Comparison of ENCODE assay signal across 24 cellular contexts in genomic region chr16:29708917-29709600, GRCh38. TPM values are rescaled to one million over a fixed set of nuclear protein-coding genes. Genes with fewer than 3 reads are reported as not detected.
DNase-seq lines count a peak whose midpoint lies in the region; ATAC-seq, FAIRE-seq and TF ChIP-seq lines count a peak whose summit lies in the region.
"Had no signal": no experiment of that assay in that cellular context is flagged by ENCODE, and none has a peak within 500 bp of the region (broad histone marks: within the 10 kb centered on the region; RNA-seq: fewer than 3 reads in every experiment).

No MANE protein-coding gene starts in this region.

- no peaks in the 10 kb centered on the region for H3K9me3 ChIP-seq in HUES64 (ENCODE audit: insufficient read depth, low read depth, low read length)
- H3K9me3 ChIP-seq in K562 (replicated peaks; ENCODE audit: control insufficient read depth, insufficient read depth, low read depth, low read length) = no peaks in the 10 kb centered on the region
- H3K9me3 ChIP-seq in iPS-20b (ENCODE audit: insufficient read depth, low read depth, low read length) = no peaks in the 10 kb centered on the region
- H3K9me3 ChIP-seq: mucosa of descending colon, neutrophil, right atrium auricular region had no signal

- WGBS in HUES64 = 2% methylated on average over 15 of the region's 16 CpGs
- WGBS in K562 (ENCODE audit: insufficient coverage, low coverage, missing lambda C conversion rate) = 59% methylated on average over 15 of the region's 16 CpGs

- peak overlapping the region; percentile 60 for H2AFZ ChIP-seq in K562 (ENCODE audit: low read depth, low read length)

- H4K20me1 ChIP-seq in K562 (replicated peaks; ENCODE audit: control insufficient read depth, insufficient read depth, low read length) = no peaks in the 10 kb centered on the region

- H3K36me3 Mint-ChIP-seq in type B pancreatic cell = no peaks in the 10 kb centered on the region
- no peaks in the 10 kb centered on the region for H3K36me3 Mint-ChIP-seq in T-helper 2 cell treated with Interferon-gamma antibody and Interleukin-4, amounts not matched to agents 5 μg/mL and 100 μg/mL, for 36 hours (ENCODE audit: low read depth)
- H3K36me3 Mint-ChIP-seq: activated naive CD4-positive, alpha-beta T cell treated with anti-CD3 and anti-CD28 coated beads, Interleukin-2, amount 10 ng/mL, durations not matched to agents 7 days and 5 days; T-cell had no signal

- no peak for TF ChIP-seq CTCF in K562 (IDR thresholded peaks at IDR 0.05 in 2 of 3, conservative IDR thresholded peaks at IDR 0.05 in 1 of 3; ENCODE audit: insufficient read depth in 2 of 3, low read depth in 1 of 3, low read length in 3 of 3)
- TF ChIP-seq CTCF in type B pancreatic cell (conservative IDR thresholded peaks at IDR 0.05) = no peak
- TF ChIP-seq CTCF in omental fat pad (IDR thresholded peaks at IDR 0.05) = no peak

- H3K4me3 ChIP-seq in HUES64 (ENCODE audit: low read length) (peak overlapping the region; percentile 76), K562 (no peak overlapping the region), iPS-20b (ENCODE audit: low read length) (peak overlapping the region; percentile 88)
- H3K4me3 ChIP-seq: mucosa of descending colon, right atrium auricular region had no signal

- CTCF ChIA-PET in K562 (lab: Yijun Ruan, JAX; ENCODE audit: low intra/inter-chr PET ratio) = no interaction called here

- POLR2A ChIA-PET in K562 (lab: Yijun Ruan, JAX) = no interaction called here

- H3K27ac Mint-ChIP-seq in type B pancreatic cell = no peak overlapping the region
- no peak overlapping the region for H3K27ac Mint-ChIP-seq in T-helper 2 cell treated with Interferon-gamma antibody and Interleukin-4, amounts not matched to agents 5 μg/mL and 100 μg/mL, for 36 hours
- H3K27ac Mint-ChIP-seq: activated naive CD4-positive, alpha-beta T cell treated with anti-CD3 and anti-CD28 coated beads, Interleukin-2, amount 10 ng/mL, durations not matched to agents 7 days and 5 days had no signal

- no peak for FAIRE-seq in K562 (lab: Jason Lieb, UNC)

- no peak for TF ChIP-seq EP300 in K562 (IDR thresholded peaks at IDR 0.05; ENCODE audit: low read length)

- H3K4me2 ChIP-seq in K562 (ENCODE audit: insufficient read depth, low read length) = peak overlapping the region; percentile 50

- DNase-seq in K562 (ENCODE audit: extremely low read depth in 1 of 4, low spot score in 3 of 4) = no peak
- DNase-seq in type B pancreatic cell (ENCODE audit: extremely low spot score, unreplicated experiment) = no peak
- DNase-seq in T-helper 2 cell treated with Interferon-gamma antibody and Interleukin-4, amounts not matched to agents 5 μg/mL and 100 μg/mL, for 36 hours (ENCODE audit: low spot score) = no peak
- DNase-seq in left lobe of liver (ENCODE audit: low spot score) = no peak
- DNase-seq in omental fat pad (ENCODE audit: low spot score) = no peak
- DNase-seq: activated CD4-positive, alpha-beta T cell treated with anti-CD3 and anti-CD28 coated beads, Interleukin-2, amount 50 U/mL, for 4 hours; activated naive CD4-positive, alpha-beta T cell treated with anti-CD3 and anti-CD28 coated beads, Interleukin-2, amount 10 ng/mL, durations not matched to agents 7 days and 5 days; anterior cingulate cortex; DMS79; effector memory CD4-positive, alpha-beta T cell; left cardiac atrium; mucosa of descending colon; NCI-H1092 treated with DMSO at 0.1 percent for 48 hours; NCI-H2081; NCI-H446 treated with DMSO at 0.1 percent for 48 hours; SHP77; stimulated activated CD4-positive, alpha-beta T cell treated with anti-CD3 and anti-CD28 coated beads, Interleukin-15, amount 100 ng/mL, for 24 hours; T-cell had no signal

- BruUV-seq in K562 (replicated peaks; lab: Mats Ljungman, UMichigan) = no TSS peak

- H3K4me1 ChIP-seq in HUES64 (ENCODE audit: insufficient read depth, low read length) (peaks cover 22% of the 10 kb centered on the region), K562 (replicated peaks in 1 of 2; ENCODE audit: control insufficient read depth in 2 of 2, insufficient read depth in 2 of 2, low read length in 2 of 2) (peaks cover 8 to 17% of the 10 kb centered on the region in 2 experiments), iPS-20b (ENCODE audit: insufficient read depth, low read length) (peaks cover 14% of the 10 kb centered on the region)
- H3K4me1 ChIP-seq: right atrium auricular region had no signal

- peak overlapping the region; percentile 61 for H3K4me3 Mint-ChIP-seq in type B pancreatic cell
- H3K4me3 Mint-ChIP-seq in T-helper 2 cell treated with Interferon-gamma antibody and Interleukin-4, amounts not matched to agents 5 μg/mL and 100 μg/mL, for 36 hours = no peak overlapping the region
- H3K4me3 Mint-ChIP-seq: activated naive CD4-positive, alpha-beta T cell treated with anti-CD3 and anti-CD28 coated beads, Interleukin-2, amount 10 ng/mL, durations not matched to agents 7 days and 5 days; T-cell had no signal

- H3K79me2 ChIP-seq in K562 (ENCODE audit: control insufficient read depth, insufficient read depth, low read length) = no peaks in the 10 kb centered on the region

- H3K9me3 Mint-ChIP-seq in type B pancreatic cell = peaks cover 10% of the 10 kb centered on the region
- no peaks in the 10 kb centered on the region for H3K9me3 Mint-ChIP-seq in T-helper 2 cell treated with Interferon-gamma antibody and Interleukin-4, amounts not matched to agents 5 μg/mL and 100 μg/mL, for 36 hours
- H3K9me3 Mint-ChIP-seq: activated naive CD4-positive, alpha-beta T cell treated with anti-CD3 and anti-CD28 coated beads, Interleukin-2, amount 10 ng/mL, durations not matched to agents 7 days and 5 days; T-cell had no signal

- H3K9me1 ChIP-seq in K562 (ENCODE audit: control insufficient read depth, insufficient read depth, low read length) = no peaks in the 10 kb centered on the region

- in situ Hi-C loops in K562 (cut with MboI) = no loop called here

- peaks cover 4% of the 10 kb centered on the region for H3K27me3 Mint-ChIP-seq in type B pancreatic cell
- peaks cover 3% of the 10 kb centered on the region for H3K27me3 Mint-ChIP-seq in T-helper 2 cell treated with Interferon-gamma antibody and Interleukin-4, amounts not matched to agents 5 μg/mL and 100 μg/mL, for 36 hours (ENCODE audit: low read depth)
- H3K27me3 Mint-ChIP-seq: T-cell had no signal

- ATAC-seq in K562 (peak; percentile 38; the same call in 1 of the 3 replicates), left lobe of liver (no peak), omental fat pad (ENCODE audit: low FRiP score) (no peak)
- ATAC-seq: mucosa of descending colon, T-cell had no signal

- H3K9ac ChIP-seq in HUES64 (ENCODE audit: low read depth, low read length) (peak overlapping the region; percentile 97), K562 (ENCODE audit: insufficient read depth in 1 of 2, low read depth in 2 of 2, low read length in 2 of 2) (no peak overlapping the region), iPS-20b (ENCODE audit: low read depth, low read length) (peak overlapping the region; percentile 98)

- intact Hi-C loops in K562 (cut with micrococcal nuclease) = loop anchor here (10.0 kb wide), 1 partner anchor 76 kb away; no protein-coding TSS in a partner anchor

- H3K27me3 ChIP-seq in HUES64 (ENCODE audit: insufficient read depth, low read length) (no peaks in the 10 kb centered on the region), K562 (ENCODE audit: control insufficient read depth in 2 of 2, insufficient read depth in 2 of 2, low read length in 2 of 2) (no peaks in the 10 kb centered on the region), iPS-20b (ENCODE audit: insufficient read depth, low read length) (no peaks in the 10 kb centered on the region)
- H3K27me3 ChIP-seq: neutrophil, right atrium auricular region had no signal

- no peak for TF ChIP-seq RAD21 in K562 (CRISPR knock-in tag; conservative IDR thresholded peaks at IDR 0.05 in 1 of 2, IDR thresholded peaks at IDR 0.05 in 1 of 2)

- peak overlapping the region; percentile 96 for H3K27ac ChIP-seq in HUES64 (ENCODE audit: low read depth, low read length)
- H3K27ac ChIP-seq in K562 (ENCODE audit: extremely low read depth, low read depth, low read length) = no peak overlapping the region
- peak overlapping the region; percentile 98 for H3K27ac ChIP-seq in iPS-20b (ENCODE audit: low read length)
- H3K27ac ChIP-seq: neutrophil, right atrium auricular region, VCaP had no signal

- peaks cover 16% of the 10 kb centered on the region for H3K4me1 Mint-ChIP-seq in type B pancreatic cell (ENCODE audit: unreplicated experiment)
- peaks cover 11% of the 10 kb centered on the region for H3K4me1 Mint-ChIP-seq in T-helper 2 cell treated with Interferon-gamma antibody and Interleukin-4, amounts not matched to agents 5 μg/mL and 100 μg/mL, for 36 hours (ENCODE audit: low read depth)

- H3K36me3 ChIP-seq in HUES64 (ENCODE audit: insufficient read depth, low read length) = peaks cover 28% of the 10 kb centered on the region
- H3K36me3 ChIP-seq in K562 (ENCODE audit: control insufficient read depth, insufficient read depth, low read length) = no peaks in the 10 kb centered on the region
- H3K36me3 ChIP-seq in iPS-20b (ENCODE audit: insufficient read depth, low read depth, low read length) = peaks cover 34% of the 10 kb centered on the region
- H3K36me3 ChIP-seq: neutrophil, right atrium auricular region had no signal

- TF ChIP-seq POLR2A in K562 (conservative IDR thresholded peaks at IDR 0.05) = no peak

RNA-seq across cellular contexts. Expression of gene QPRT, which starts 30.1 kb away (rescaled TPM):
- polyA plus RNA-seq in HUES64 (2013, experiment 1 of 2) = 87.8 TPM
- polyA plus RNA-seq in HUES64 (2013, experiment 2 of 2) = 91.1 TPM
- 45.6 and 86.1 TPM in 2 replicates for total RNA-seq in K562 (2011; cell fraction: chromatin; rRNA removed; ENCODE audit: low replicate concordance)
- 57.9 and 68.0 TPM in 2 replicates for total RNA-seq in K562 (2011; cell fraction: nucleolus; rRNA removed)
- total RNA-seq in K562 (2011; cell fraction: nucleoplasm; rRNA removed) = 66.3 and 114 TPM in 2 replicates
- total RNA-seq in K562 (2014; rRNA removed) (112 and 115 TPM in 2 replicates), K562 (2014; rRNA removed; fragmentation: Illumina TruSeq; extraction: Trizol) (37.3 and 39.2 TPM in 2 replicates), K562 (2015; rRNA removed; fragmentation: Illumina TruSeq; extraction: Trizol) (72.8 and 76.7 TPM in 2 replicates), K562 (2021) (80.7 and 86.5 TPM in 2 replicates), type B pancreatic cell (ENCODE audit: low replicate concordance) (92.3 and 129 TPM in 2 replicates), left lobe of liver (143 TPM), omental fat pad (10 to 100 TPM in 2 of 4 donors, 1 to 10 TPM in 2; 6.1 to 27.1 (median 8.5) TPM)
- polyA plus RNA-seq in K562 (2011; rRNA removed) (38.9 and 73.1 TPM in 2 replicates), K562 (2014; fragmentation: Illumina TruSeq; extraction: Trizol) (64.1 and 72.4 TPM in 2 replicates), K562 (2014; fragmentation: Nextera tagmentation; extraction: Ambion mirVana) (10 to 100 TPM in 1 of 2 experiments, 1 to 10 TPM in 1; 7.7 to 10.8 TPM), K562 (2014; rRNA removed) (64.3 and 68.8 TPM in 2 replicates)
- polyA plus RNA-seq in K562 (2011; cell fraction: cytosol; rRNA removed) = 79.6 and 90.5 TPM in 2 replicates
- polyA plus RNA-seq in K562 (2011; cell fraction: nucleus; rRNA removed) = 56.0 and 57.6 TPM in 2 replicates
- polyA plus RNA-seq in K562 (2012) = 120 and 164 TPM in 2 replicates
- 37.4 and 44.7 TPM in 2 replicates for polyA minus RNA-seq in K562 (2011; rRNA and poly(A)+ RNA removed)
- 56.5 and 107 TPM in 2 replicates for polyA minus RNA-seq in K562 (2011; cell fraction: cytosol; rRNA and poly(A)+ RNA removed)
- 12.7 and 19.0 TPM in 2 replicates for polyA minus RNA-seq in K562 (2011; cell fraction: nucleus; rRNA and poly(A)+ RNA removed)

RNA-seq across cellular contexts. Expression of gene C16orf54, which starts 36.7 kb away (rescaled TPM):
- not detected for polyA plus RNA-seq in HUES64 (2013, experiment 1 of 2)
- not detected for polyA plus RNA-seq in HUES64 (2013, experiment 2 of 2)
- total RNA-seq in K562 (2011; cell fraction: chromatin; rRNA removed; ENCODE audit: low replicate concordance) = not detected in 2 replicates
- total RNA-seq in K562 (2011; cell fraction: nucleolus; rRNA removed) = not detected in 2 replicates
- not detected in 2 replicates for total RNA-seq in K562 (2011; cell fraction: nucleoplasm; rRNA removed)
- total RNA-seq in K562 (2014; rRNA removed) (not detected in 2 replicates), K562 (2014; rRNA removed; fragmentation: Illumina TruSeq; extraction: Trizol) (not detected in 2 replicates), K562 (2015; rRNA removed; fragmentation: Illumina TruSeq; extraction: Trizol) (not detected in 2 replicates), K562 (2021) (0.09 TPM in 1 of 2 replicates, not detected in the other), type B pancreatic cell (ENCODE audit: low replicate concordance) (2.1 and 3.3 TPM in 2 replicates), left lobe of liver (0.53 TPM), omental fat pad (10 to 100 TPM in 1 of 4 donors, 1 to 10 TPM in 3; 1.6 to 14.2 (median 4.8) TPM)
- polyA plus RNA-seq in K562 (2011; rRNA removed) (not detected in 2 replicates), K562 (2014; fragmentation: Illumina TruSeq; extraction: Trizol) (not detected in 2 replicates), K562 (2014; fragmentation: Nextera tagmentation; extraction: Ambion mirVana) (not detected), K562 (2014; rRNA removed) (not detected in 2 replicates)
- polyA plus RNA-seq in K562 (2011; cell fraction: cytosol; rRNA removed) = not detected in 2 replicates
- polyA plus RNA-seq in K562 (2011; cell fraction: nucleus; rRNA removed) = not detected in 2 replicates
- polyA plus RNA-seq in K562 (2012) = not detected in 2 replicates
- not detected in 2 replicates for polyA minus RNA-seq in K562 (2011; rRNA and poly(A)+ RNA removed)
- polyA minus RNA-seq in K562 (2011; cell fraction: cytosol; rRNA and poly(A)+ RNA removed) = not detected in 2 replicates
- polyA minus RNA-seq in K562 (2011; cell fraction: nucleus; rRNA and poly(A)+ RNA removed) = not detected in 2 replicates
- total RNA-seq: temporal lobe had no signal

RNA-seq across cellular contexts. Expression of gene SPN, which starts 46.0 kb away (rescaled TPM):
- 0.45 TPM for polyA plus RNA-seq in HUES64 (2013, experiment 1 of 2)
- 0.38 TPM for polyA plus RNA-seq in HUES64 (2013, experiment 2 of 2)
- total RNA-seq in K562 (2011; cell fraction: chromatin; rRNA removed; ENCODE audit: low replicate concordance) = 97.4 and 224 TPM in 2 replicates
- total RNA-seq in K562 (2011; cell fraction: nucleolus; rRNA removed) = 129 and 166 TPM in 2 replicates
- 142 and 171 TPM in 2 replicates for total RNA-seq in K562 (2011; cell fraction: nucleoplasm; rRNA removed)
- total RNA-seq in K562 (2014; rRNA removed) (75.4 and 91.8 TPM in 2 replicates), K562 (2014; rRNA removed; fragmentation: Illumina TruSeq; extraction: Trizol) (80.6 and 85.0 TPM in 2 replicates), K562 (2015; rRNA removed; fragmentation: Illumina TruSeq; extraction: Trizol) (110 and 114 TPM in 2 replicates), K562 (2021) (202 and 225 TPM in 2 replicates), type B pancreatic cell (ENCODE audit: low replicate concordance) (0.14 and 0.31 TPM in 2 replicates), left lobe of liver (1.3 TPM), omental fat pad (1 to 10 TPM in 3 of 4 donors, under 1 TPM in 1; 0.46 to 4.4 (median 1.1) TPM)
- polyA plus RNA-seq in K562 (2011; rRNA removed) (56.7 and 114 TPM in 2 replicates), K562 (2014; fragmentation: Illumina TruSeq; extraction: Trizol) (174 and 221 TPM in 2 replicates), K562 (2014; fragmentation: Nextera tagmentation; extraction: Ambion mirVana) (10 to 100 TPM; 24.3 to 34.3 TPM), K562 (2014; rRNA removed) (74.2 and 79.4 TPM in 2 replicates)
- polyA plus RNA-seq in K562 (2011; cell fraction: cytosol; rRNA removed) = 56.3 and 107 TPM in 2 replicates
- 80.5 and 114 TPM in 2 replicates for polyA plus RNA-seq in K562 (2011; cell fraction: nucleus; rRNA removed)
- polyA plus RNA-seq in K562 (2012) = 152 and 220 TPM in 2 replicates
- polyA minus RNA-seq in K562 (2011; rRNA and poly(A)+ RNA removed) = 64.6 and 73.0 TPM in 2 replicates
- polyA minus RNA-seq in K562 (2011; cell fraction: cytosol; rRNA and poly(A)+ RNA removed) = 66.4 and 80.3 TPM in 2 replicates
- polyA minus RNA-seq in K562 (2011; cell fraction: nucleus; rRNA and poly(A)+ RNA removed) = 15.9 and 30.7 TPM in 2 replicates

Comparison
In these comparisons a context has a peak if more than half of its experiments do, and no peak if none do; other contexts are left out.
1. H3K9ac ChIP-seq: peak in HUES64 (single experiment) and iPS-20b (single experiment); none in K562 (0 of 2).
2. RNA of gene SPN, which starts 46.0 kb away (total RNA-seq): 75.4 to 225 TPM in K562; 1.3 TPM in left lobe of liver (single experiment), 0.46 to 4.4 TPM in omental fat pad and 0.14 to 0.31 TPM in type B pancreatic cell; every median in the first group is over 10 times any median in the second.